In genomic region chr12:12350868-12351463, GRCh38 we compare ENCODE assay signal across 9 cellular contexts. TPM values are rescaled to one million over a fixed set of nuclear protein-coding genes. Genes with fewer than 3 reads are reported as not detected.
DNase-seq lines count a peak whose midpoint lies in the region; ATAC-seq, FAIRE-seq and TF ChIP-seq lines count a peak whose summit lies in the region.
"Had no signal": no experiment of that assay in that cellular context is flagged by ENCODE, and none has a peak within 500 bp of the region (broad histone marks: within the 10 kb centered on the region; RNA-seq: fewer than 3 reads in every experiment).

No MANE protein-coding gene starts in this region.

- H3K4me1 Mint-ChIP-seq in CD4-positive, alpha-beta memory T cell = peaks cover 29 to 48% (median 35%) of the 10 kb centered on the region in 4 donors
- H3K4me1 Mint-ChIP-seq in naive thymus-derived CD8-positive, alpha-beta T cell = peaks cover 13 to 38% (median 32%) of the 10 kb centered on the region in 4 donors

- intact Hi-C loops in CD4-positive, alpha-beta memory T cell (cut with micrococcal nuclease) = loop anchor here (1.0 to 10.0 kb wide), 3 partner anchors 17 to 654 kb away; partner anchors contain the start of gene HEBP1

- H3K36me3 Mint-ChIP-seq in CD4-positive, alpha-beta memory T cell = no peaks in the 10 kb centered on the region
- H3K36me3 Mint-ChIP-seq in naive thymus-derived CD8-positive, alpha-beta T cell = peaks cover 0 to 4% (median 0%) of the 10 kb centered on the region in 3 donors
- H3K36me3 Mint-ChIP-seq: activated naive CD4-positive, alpha-beta T cell treated with anti-CD3 and anti-CD28 coated beads, Interleukin-2, amount 50 U/mL, for 72 hours had no signal

- no peaks in the 10 kb centered on the region for H3K9me3 ChIP-seq in CD4-positive, alpha-beta memory T cell (ENCODE audit: control insufficient read depth in 1 of 2, low read length in 2 of 2)

- no peaks in the 10 kb centered on the region for H3K27me3 ChIP-seq in CD4-positive, alpha-beta memory T cell (ENCODE audit: insufficient read depth, low read length)
- H3K27me3 ChIP-seq in bronchial epithelial cell (ENCODE audit: control insufficient read depth, insufficient read depth, low read length) = no peaks in the 10 kb centered on the region

- FAIRE-seq in bronchial epithelial cell (lab: Jason Lieb, UNC) = peak; percentile 84

- H3K27me3 Mint-ChIP-seq in CD4-positive, alpha-beta memory T cell = no peaks in the 10 kb centered on the region
- H3K27me3 Mint-ChIP-seq in naive thymus-derived CD8-positive, alpha-beta T cell = no peaks in the 10 kb centered on the region

- H3K4me3 ChIP-seq in CD4-positive, alpha-beta memory T cell (ENCODE audit: low read length in 2 of 2) = no peak overlapping the region
- H3K4me3 ChIP-seq in bronchial epithelial cell (ENCODE audit: low read depth, low read length) = no peak overlapping the region

- H3K27ac Mint-ChIP-seq in CD4-positive, alpha-beta memory T cell = peak overlapping the region; percentile 5 to 91 (median 75)
- peak overlapping the region in 9 of 10 donors; percentile 57 to 90 (median 79) for H3K27ac Mint-ChIP-seq in naive thymus-derived CD8-positive, alpha-beta T cell

- no peak for DNase-seq in CD4-positive, alpha-beta memory T cell
- DNase-seq in LoVo (ENCODE audit: low spot score) (peak; percentile 74), bronchial epithelial cell (ENCODE audit: low read depth) (peak; percentile 80), dedifferentiated amniotic fluid mesenchymal stem cell (ENCODE audit: extremely low spot score) (no peak), NCI-H2081 treated with DMSO at 0.1 percent for 48 hours (lab: John Stamatoyannopoulos, UW) (no peak), HEK293T (ENCODE audit: extremely low spot score) (no peak)
- DNase-seq in naive thymus-derived CD8-positive, alpha-beta T cell = no peak
- no peak for DNase-seq in stimulated activated CD4-positive, alpha-beta T cell treated with anti-CD3 and anti-CD28 coated beads, Interleukin-4, amount 100 ng/mL, for 4 hours

- ATAC-seq in naive thymus-derived CD8-positive, alpha-beta T cell = no peak

- POLR2A ChIA-PET in CD4-positive, alpha-beta memory T cell (lab: Charles Lee; ENCODE audit: partially characterized antibody) = interaction anchor here (1.6 to 3.6 kb wide), 4 partner anchors 8 to 370 kb away, joined by 3 to 22 read pairs (median 6); no protein-coding TSS in a partner anchor
- POLR2A ChIA-PET in naive thymus-derived CD8-positive, alpha-beta T cell (lab: Charles Lee) = interaction anchor here (0.5 to 1.4 kb wide), 2 partner anchors 13 to 203 kb away, joined by 4 to 6 read pairs; no protein-coding TSS in a partner anchor
- POLR2A ChIA-PET in HEK293T (lab: Yijun Ruan, JAX) = no interaction called here

- CTCF ChIA-PET in CD4-positive, alpha-beta memory T cell (lab: Charles Lee; ENCODE audit: partially characterized antibody) = interaction anchor here (0.9 to 2.0 kb wide), 7 partner anchors 14 to 770 kb away, joined by 3 to 11 read pairs (median 4); no protein-coding TSS in a partner anchor
- CTCF ChIA-PET in HEK293T (lab: Yijun Ruan, JAX) = interaction anchor here (1.6 kb wide), 1 partner anchor 31 kb away, joined by 5 read pairs; no protein-coding TSS in a partner anchor

- no peaks in the 10 kb centered on the region for H3K9me3 Mint-ChIP-seq in CD4-positive, alpha-beta memory T cell
- peaks cover 0 to 4% (median 0%) of the 10 kb centered on the region in 9 donors for H3K9me3 Mint-ChIP-seq in naive thymus-derived CD8-positive, alpha-beta T cell
- H3K9me3 Mint-ChIP-seq: activated naive CD4-positive, alpha-beta T cell treated with anti-CD3 and anti-CD28 coated beads, Interleukin-2, amount 50 U/mL, for 72 hours had no signal

- peak overlapping the region; percentile 31 to 80 (median 73) for H3K4me3 Mint-ChIP-seq in CD4-positive, alpha-beta memory T cell
- peak overlapping the region; percentile 66 to 87 (median 74) for H3K4me3 Mint-ChIP-seq in naive thymus-derived CD8-positive, alpha-beta T cell

- peaks cover 19% of the 10 kb centered on the region for H3K4me1 ChIP-seq in CD4-positive, alpha-beta memory T cell (ENCODE audit: insufficient read depth, low read length)

- no peak for TF ChIP-seq CTCF in bronchial epithelial cell (IDR thresholded peaks at IDR 0.05; ENCODE audit: insufficient read depth, low read length, severe bottlenecking)

- H3K36me3 ChIP-seq in CD4-positive, alpha-beta memory T cell (ENCODE audit: insufficient read depth, low read length) = no peaks in the 10 kb centered on the region
- H3K36me3 ChIP-seq in bronchial epithelial cell (ENCODE audit: control insufficient read depth, insufficient read depth, low read length) = no peaks in the 10 kb centered on the region

- H3K27ac ChIP-seq in CD4-positive, alpha-beta memory T cell (ENCODE audit: low read depth, low read length) = peak overlapping the region; percentile 58

TF ChIP-seq in HEK293T, 16 proteins besides CTCF, POLR2A, EP300 and RAD21:
- TF ChIP-seq HDGF (IDR thresholded peaks at IDR 0.05; ENCODE audit: borderline replicate concordance) (no peak), LEF1 (IDR thresholded peaks at IDR 0.05; ENCODE audit: borderline replicate concordance) (no peak), CTBP1 (IDR thresholded peaks at IDR 0.05; ENCODE audit: borderline replicate concordance) (no peak), TARDBP (IDR thresholded peaks at IDR 0.05) (no peak), PKNOX1 (IDR thresholded peaks at IDR 0.05) (no peak), ZNF384 (IDR thresholded peaks at IDR 0.05) (no peak), SP1 (IDR thresholded peaks at IDR 0.05) (no peak), L3MBTL2 (conservative IDR thresholded peaks at IDR 0.05) (no peak), BHLHE40 (IDR thresholded peaks at IDR 0.05; ENCODE audit: borderline replicate concordance) (no peak), FOXA1 (IDR thresholded peaks at IDR 0.05) (no peak), FOXK2 (IDR thresholded peaks at IDR 0.05) (no peak), ELF4 (IDR thresholded peaks at IDR 0.05) (no peak), ARNT (IDR thresholded peaks at IDR 0.05) (no peak), SUZ12 (IDR thresholded peaks at IDR 0.05) (no peak), FOXM1 (IDR thresholded peaks at IDR 0.05; ENCODE audit: borderline replicate concordance) (no peak), NFRKB (IDR thresholded peaks at IDR 0.05) (no peak)

RNA-seq across cellular contexts. Expression of gene MANSC1, which starts 0.9 kb away (rescaled TPM):
- under 1 TPM; 0.35 to 0.44 TPM for total RNA-seq in CD4-positive, alpha-beta memory T cell
- polyA plus RNA-seq in CD4-positive, alpha-beta memory T cell = 1 to 10 TPM in 1 of 2 donors, under 1 TPM in 1; 0.50 to 1.4 TPM
- 0.79 and 2.6 TPM in 2 replicates for total RNA-seq in bronchial epithelial cell
- total RNA-seq in naive thymus-derived CD8-positive, alpha-beta T cell = under 1 TPM; 0.34 to 0.36 TPM
- under 1 TPM; 0.39 to 0.89 (median 0.84) TPM for polyA plus RNA-seq in naive thymus-derived CD8-positive, alpha-beta T cell

RNA-seq across cellular contexts. Expression of gene BORCS5, which starts 5.9 kb away (rescaled TPM):
- total RNA-seq in CD4-positive, alpha-beta memory T cell = 10 to 100 TPM; 21.3 to 26.8 TPM
- polyA plus RNA-seq in CD4-positive, alpha-beta memory T cell = 10 to 100 TPM; 27.5 to 28.1 TPM
- 6.7 and 7.9 TPM in 2 replicates for total RNA-seq in bronchial epithelial cell
- total RNA-seq in naive thymus-derived CD8-positive, alpha-beta T cell = 10 to 100 TPM; 12.4 to 16.6 TPM
- polyA plus RNA-seq in naive thymus-derived CD8-positive, alpha-beta T cell = 10 to 100 TPM; 14.2 to 18.4 (median 15.7) TPM

Comparison
In these comparisons a context has a peak if more than half of its experiments do, and no peak if none do; other contexts are left out.
1. DNase-seq: peak in LoVo (single experiment) and bronchial epithelial cell (single experiment); none in CD4-positive, alpha-beta memory T cell (0 of 5), naive thymus-derived CD8-positive, alpha-beta T cell (0 of 10), dedifferentiated amniotic fluid mesenchymal stem cell (single experiment), stimulated activated CD4-positive, alpha-beta T cell treated with anti-CD3 and anti-CD28 coated beads, Interleukin-4, amount 100 ng/mL, for 4 hours (0 of 2), NCI-H2081 treated with DMSO at 0.1 percent for 48 hours (single experiment) and HEK293T (single experiment).